Comparison of ENCODE assay signal across 25 cellular contexts in genomic region chr2:195686564-195686963, GRCh38. TPM values are rescaled to one million over a fixed set of nuclear protein-coding genes. Genes with fewer than 3 reads are reported as not detected.
A peak's percentile ranks its signal among the peaks of the same experiment; 100 is the strongest.
DNase-seq lines count a peak whose midpoint lies in the region; ATAC-seq and TF ChIP-seq lines count a peak whose summit lies in the region.
"Had no signal": no experiment of that assay in that cellular context is flagged by ENCODE, and none has a peak within 500 bp of the region (broad histone marks: within the 10 kb centered on the region; RNA-seq: fewer than 3 reads in every experiment).

No MANE protein-coding gene starts in this region.

- no TSS peak for BruUV-seq in PC-3 (replicated peaks; lab: Mats Ljungman, UMichigan)

- H3K27me3 ChIP-seq in PC-3 (ENCODE audit: low read length) = no peaks in the 10 kb centered on the region
- H3K27me3 ChIP-seq: BE2C, suprapubic skin had no signal

- ATAC-seq in activated T-cell treated with anti-CD3 and anti-CD28 coated beads, Interleukin-2, amount 50 U/mL, for 72 hours (replicated peaks in 1 of 2) = no peak
- ATAC-seq in HG03354 (IDR thresholded peaks at IDR 0.05; ENCODE audit: poor library complexity, severe bottlenecking, unreplicated experiment) = peak; percentile 54
- no peak for ATAC-seq in effector memory CD8-positive, alpha-beta T cell (replicated peaks)
- ATAC-seq in PC-3 = no peak
- no peak for ATAC-seq in HG03565 (IDR thresholded peaks at IDR 0.05; ENCODE audit: unreplicated experiment)
- ATAC-seq: activated CD8-positive, alpha-beta T cell treated with anti-CD3 and anti-CD28 coated beads for 36 hours; HepG2; lower lobe of right lung; mucosa of descending colon; SK-N-SH treated with all-trans-retinoic acid at 6 μM for 48 hours had no signal

- no peak for TF ChIP-seq CTCF in progenitor cell of endocrine pancreas (IDR thresholded peaks at IDR 0.05; ENCODE audit: unreplicated experiment)
- no peak for TF ChIP-seq CTCF in PC-3 (conservative IDR thresholded peaks at IDR 0.05; ENCODE audit: low read depth, low read length)

- H3K9ac ChIP-seq in PC-3 (ENCODE audit: low read length) = no peak overlapping the region

- H3K4me3 Mint-ChIP-seq in activated T-cell treated with anti-CD3 and anti-CD28 coated beads, Interleukin-2, amount 50 U/mL, for 24 hours = no peak overlapping the region
- no peak overlapping the region for H3K4me3 Mint-ChIP-seq in activated T-cell treated with anti-CD3 and anti-CD28 coated beads, Interleukin-2, amount 50 U/mL, for 72 hours
- H3K4me3 Mint-ChIP-seq in effector memory CD8-positive, alpha-beta T cell = peak overlapping the region in 1 of 2 donors; percentile 43
- H3K4me3 Mint-ChIP-seq in progenitor cell of endocrine pancreas (ENCODE audit: low read depth) = no peak overlapping the region
- H3K4me3 Mint-ChIP-seq: activated CD8-positive, alpha-beta T cell treated with anti-CD3 and anti-CD28 coated beads for 36 hours had no signal

- no peak for DNase-seq in activated T-cell treated with anti-CD3 and anti-CD28 coated beads, Interleukin-2, amount 50 U/mL, for 24 hours
- no peak for DNase-seq in activated T-cell treated with anti-CD3 and anti-CD28 coated beads, Interleukin-2, amount 50 U/mL, for 72 hours
- no peak for DNase-seq in effector memory CD8-positive, alpha-beta T cell
- no peak for DNase-seq in progenitor cell of endocrine pancreas (ENCODE audit: low spot score, unreplicated experiment)
- no peak for DNase-seq in PC-3
- DNase-seq in DMS53 (lab: John Stamatoyannopoulos, UW) = no peak
- DNase-seq: activated CD4-positive, CD25-positive, alpha-beta regulatory T cell; activated CD8-positive, alpha-beta T cell treated with anti-CD3 and anti-CD28 coated beads for 36 hours; activated naive CD4-positive, alpha-beta T cell treated with Interleukin-2 at 50 U/mL for 16 hours; activated T-cell treated with anti-CD3 and anti-CD28 coated beads, Interleukin-2, amount 50 U/mL, for 1 hour; BE2C; COR-L47; DND-41; lower lobe of right lung; mucosa of descending colon; NCI-H1092 treated with DMSO at 0.1 percent for 48 hours; NCI-H1930; nucleus accumbens had no signal

- no peaks in the 10 kb centered on the region for H4K20me1 ChIP-seq in PC-3 (ENCODE audit: low read length)

- POLR2A ChIA-PET in PC-3 (lab: Charles Lee; ENCODE audit: unreplicated experiment) = no interaction called here

- H3K27ac Mint-ChIP-seq in activated T-cell treated with anti-CD3 and anti-CD28 coated beads, Interleukin-2, amount 50 U/mL, for 24 hours = peak overlapping the region; percentile 48
- H3K27ac Mint-ChIP-seq in activated T-cell treated with anti-CD3 and anti-CD28 coated beads, Interleukin-2, amount 50 U/mL, for 72 hours = no peak overlapping the region
- peak overlapping the region; percentile 46 to 78 for H3K27ac Mint-ChIP-seq in effector memory CD8-positive, alpha-beta T cell
- peak overlapping the region; percentile 84 for H3K27ac Mint-ChIP-seq in progenitor cell of endocrine pancreas
- H3K27ac Mint-ChIP-seq: activated CD8-positive, alpha-beta T cell treated with anti-CD3 and anti-CD28 coated beads for 36 hours had no signal

- H3K4me2 ChIP-seq in PC-3 (ENCODE audit: low read length) = no peak overlapping the region

- H3F3A ChIP-seq in PC-3 (ENCODE audit: low read length, unreplicated experiment) = no peaks in the 10 kb centered on the region

- no peak overlapping the region for H3K4me3 ChIP-seq in PC-3 (ENCODE audit: low read length)
- H3K4me3 ChIP-seq: lower lobe of right lung, mucosa of descending colon, skin epidermis, suprapubic skin had no signal

- CTCF ChIA-PET in PC-3 (lab: Charles Lee) = no interaction called here

- no peaks in the 10 kb centered on the region for H3K9me3 ChIP-seq in PC-3 (ENCODE audit: low read length)
- H3K9me3 ChIP-seq: BE2C, suprapubic skin had no signal

- H3K9me3 Mint-ChIP-seq in activated T-cell treated with anti-CD3 and anti-CD28 coated beads, Interleukin-2, amount 50 U/mL, for 24 hours = peaks cover 17% of the 10 kb centered on the region
- peaks cover 3 to 4% of the 10 kb centered on the region in 2 donors for H3K9me3 Mint-ChIP-seq in activated T-cell treated with anti-CD3 and anti-CD28 coated beads, Interleukin-2, amount 50 U/mL, for 72 hours
- peaks cover 0 to 3% of the 10 kb centered on the region in 2 donors for H3K9me3 Mint-ChIP-seq in effector memory CD8-positive, alpha-beta T cell
- peaks cover 14% of the 10 kb centered on the region for H3K9me3 Mint-ChIP-seq in progenitor cell of endocrine pancreas (ENCODE audit: low read depth)

- no peaks in the 10 kb centered on the region for H3K9me2 ChIP-seq in PC-3 (replicated peaks; ENCODE audit: low read length)

- intact Hi-C loops in PC-3 (cut with micrococcal nuclease) = no loop called here

- peaks cover 12% of the 10 kb centered on the region for H3K4me1 ChIP-seq in PC-3 (ENCODE audit: insufficient read depth, low read length)
- H3K4me1 ChIP-seq: BE2C, lower lobe of right lung, suprapubic skin had no signal

- H2AFZ ChIP-seq in PC-3 (ENCODE audit: low read length) = no peak overlapping the region

- H3K4me1 Mint-ChIP-seq in activated T-cell treated with anti-CD3 and anti-CD28 coated beads, Interleukin-2, amount 50 U/mL, for 24 hours (ENCODE audit: low read depth) = peaks cover 29% of the 10 kb centered on the region
- peaks cover 22% of the 10 kb centered on the region for H3K4me1 Mint-ChIP-seq in activated T-cell treated with anti-CD3 and anti-CD28 coated beads, Interleukin-2, amount 50 U/mL, for 72 hours (ENCODE audit: low read depth)
- H3K4me1 Mint-ChIP-seq in effector memory CD8-positive, alpha-beta T cell (ENCODE audit: low read depth in 2 of 2) = peaks cover 20 to 47% of the 10 kb centered on the region in 2 donors
- H3K4me1 Mint-ChIP-seq in progenitor cell of endocrine pancreas (ENCODE audit: low read depth) = peaks cover 10% of the 10 kb centered on the region

- no peaks in the 10 kb centered on the region for H3K27me3 Mint-ChIP-seq in activated T-cell treated with anti-CD3 and anti-CD28 coated beads, Interleukin-2, amount 50 U/mL, for 24 hours
- no peaks in the 10 kb centered on the region for H3K27me3 Mint-ChIP-seq in activated T-cell treated with anti-CD3 and anti-CD28 coated beads, Interleukin-2, amount 50 U/mL, for 72 hours (ENCODE audit: low read depth)
- H3K27me3 Mint-ChIP-seq in effector memory CD8-positive, alpha-beta T cell = no peaks in the 10 kb centered on the region
- no peaks in the 10 kb centered on the region for H3K27me3 Mint-ChIP-seq in progenitor cell of endocrine pancreas
- H3K27me3 Mint-ChIP-seq: activated CD8-positive, alpha-beta T cell treated with anti-CD3 and anti-CD28 coated beads for 36 hours had no signal

- H3K27ac ChIP-seq in PC-3 (ENCODE audit: low read length) = no peak overlapping the region
- H3K27ac ChIP-seq: HL-60, lower lobe of right lung, skin epidermis, suprapubic skin had no signal

- H3K36me3 Mint-ChIP-seq in activated T-cell treated with anti-CD3 and anti-CD28 coated beads, Interleukin-2, amount 50 U/mL, for 24 hours (ENCODE audit: low read depth) = peaks cover 64% of the 10 kb centered on the region
- peaks cover 15 to 21% of the 10 kb centered on the region in 2 donors for H3K36me3 Mint-ChIP-seq in activated T-cell treated with anti-CD3 and anti-CD28 coated beads, Interleukin-2, amount 50 U/mL, for 72 hours (ENCODE audit: insufficient read depth in 2 of 2)
- peaks cover 10% of the 10 kb centered on the region for H3K36me3 Mint-ChIP-seq in effector memory CD8-positive, alpha-beta T cell (ENCODE audit: insufficient read depth)
- peaks cover 20% of the 10 kb centered on the region for H3K36me3 Mint-ChIP-seq in progenitor cell of endocrine pancreas (ENCODE audit: insufficient read depth)

- H3K36me3 ChIP-seq in PC-3 (ENCODE audit: low read depth, low read length) = no peaks in the 10 kb centered on the region
- H3K36me3 ChIP-seq: lower lobe of right lung, suprapubic skin had no signal

- H3K79me2 ChIP-seq in PC-3 (ENCODE audit: low read length) = no peaks in the 10 kb centered on the region

RNA-seq across cellular contexts. Expression of gene SLC39A10, which starts 29.5 kb away (rescaled TPM):
- total RNA-seq in activated T-cell treated with anti-CD3 and anti-CD28 coated beads, Interleukin-2, amount 50 U/mL, for 72 hours = 10 to 100 TPM; 70.3 to 75.8 TPM
- 173 and 181 TPM in 2 replicates for total RNA-seq in progenitor cell of endocrine pancreas
- total RNA-seq in PC-3 (2014; rRNA removed) = 18.6 and 19.9 TPM in 2 replicates
